ENCODE assay signal across 6 cellular contexts in genomic region chr17:75110307-75110937, GRCh38. TPM values are rescaled to one million over a fixed set of nuclear protein-coding genes. Genes with fewer than 3 reads are reported as not detected.
DNase-seq lines count a peak whose midpoint lies in the region; ATAC-seq and TF ChIP-seq lines count a peak whose summit lies in the region.

No MANE protein-coding gene starts in this region.

- TF ChIP-seq EP300 in esophagus muscularis mucosa (IDR thresholded peaks at IDR 0.05), result no peak

- H3K27ac ChIP-seq in 22Rv1, result peak overlapping the region; percentile 56
- H3K27ac ChIP-seq in esophagus muscularis mucosa (replicated peaks in 1 of 4), result peak overlapping the region; percentile 67 to 81 (median 74)

- peak overlapping the region; percentile 67 for H3K27ac Mint-ChIP-seq in stimulated activated naive B cell treated with anti-CD40 and anti-IgM and Interleukin-4, amounts not matched to agents 10 μg/mL and 1 μg/mL and 100 μg/mL, for 72 hours

- intact Hi-C loops in esophagus muscularis mucosa (cut with DNase I), result no loop called here

- no peaks in the 10 kb centered on the region for H3K27me3 ChIP-seq in esophagus muscularis mucosa

- no peak for TF ChIP-seq CTCF in 22Rv1 (IDR thresholded peaks at IDR 0.05)
- TF ChIP-seq CTCF in esophagus muscularis mucosa (IDR thresholded peaks at IDR 0.05), result no peak

- peaks cover 28 to 48% of the 10 kb centered on the region in 2 donors for H3K4me1 Mint-ChIP-seq in stimulated activated naive B cell treated with anti-CD40 and anti-IgM and Interleukin-4, amounts not matched to agents 10 μg/mL and 1 μg/mL and 100 μg/mL, for 72 hours

- no peak for ATAC-seq in stimulated activated naive B cell treated with anti-CD40 and anti-IgM and Interleukin-4, amounts not matched to agents 10 μg/mL and 1 μg/mL and 100 μg/mL, for 72 hours (replicated peaks)
- ATAC-seq in GM19324 (IDR thresholded peaks at IDR 0.05; ENCODE audit: low FRiP score, unreplicated experiment), result no peak

- no peak for TF ChIP-seq POLR2A in esophagus muscularis mucosa (IDR thresholded peaks at IDR 0.05; ENCODE audit: low read depth)

- peaks cover 16 to 21% of the 10 kb centered on the region in 2 donors for H3K36me3 Mint-ChIP-seq in stimulated activated naive B cell treated with anti-CD40 and anti-IgM and Interleukin-4, amounts not matched to agents 10 μg/mL and 1 μg/mL and 100 μg/mL, for 72 hours

- peaks cover 2 to 6% of the 10 kb centered on the region in 2 donors for H3K9me3 Mint-ChIP-seq in stimulated activated naive B cell treated with anti-CD40 and anti-IgM and Interleukin-4, amounts not matched to agents 10 μg/mL and 1 μg/mL and 100 μg/mL, for 72 hours

- H3K4me1 ChIP-seq in esophagus muscularis mucosa, result peaks cover 32 to 55% (median 44%) of the 10 kb centered on the region in 4 donors

- H3K4me3 Mint-ChIP-seq in stimulated activated naive B cell treated with anti-CD40 and anti-IgM and Interleukin-4, amounts not matched to agents 10 μg/mL and 1 μg/mL and 100 μg/mL, for 72 hours, result peak overlapping the region; percentile 85 to 92

- no peaks in the 10 kb centered on the region for H3K9me3 ChIP-seq in esophagus muscularis mucosa

- peak overlapping the region; percentile 74 to 93 (median 83) for H3K4me3 ChIP-seq in esophagus muscularis mucosa

- DNase-seq in NCI-H2227 (lab: John Stamatoyannopoulos, UW; ENCODE audit: unreplicated experiment), result peak; percentile 32
- no peak for DNase-seq in esophagus muscularis mucosa (ENCODE audit: extremely low spot score)
- DNase-seq in stimulated activated naive B cell treated with anti-CD40 and anti-IgM and Interleukin-4, amounts not matched to agents 10 μg/mL and 1 μg/mL and 100 μg/mL, for 72 hours, result no peak
- DNase-seq in G401 (ENCODE audit: low spot score), result no peak

- H3K27me3 Mint-ChIP-seq in stimulated activated naive B cell treated with anti-CD40 and anti-IgM and Interleukin-4, amounts not matched to agents 10 μg/mL and 1 μg/mL and 100 μg/mL, for 72 hours, result peaks cover 4 to 9% of the 10 kb centered on the region in 2 donors

- H3K36me3 ChIP-seq in esophagus muscularis mucosa, result no peaks in the 10 kb centered on the region

- 48% methylated on average over 18 of the region's 34 CpGs for WGBS in esophagus muscularis mucosa

- in situ Hi-C loops in G401 (cut with HindIII; ENCODE audit: low sequenced_read_pairs), result no loop called here

RNA-seq across cellular contexts. Expression of gene ARMC7, which starts 0.7 kb away (rescaled TPM):
- total RNA-seq in esophagus muscularis mucosa, result 10 to 100 TPM in 1 of 4 donors, 1 to 10 TPM in 3; 3.5 to 10.3 (median 6.7) TPM
- 10.5 and 13.6 TPM in 2 replicates for total RNA-seq in G401 (2014; rRNA removed; shearing (Covaris generic))

RNA-seq across cellular contexts. Expression of gene NT5C, which starts 21.1 kb away (rescaled TPM):
- total RNA-seq in esophagus muscularis mucosa, result 10 to 100 TPM; 70.6 to 98.7 (median 75.1) TPM
- total RNA-seq in G401 (2014; rRNA removed; shearing (Covaris generic)), result 104 and 142 TPM in 2 replicates

RNA-seq across cellular contexts. Expression of gene SLC16A5, which starts 22.7 kb away (rescaled TPM):
- 1 to 10 TPM; 3.8 to 9.7 (median 7.6) TPM for total RNA-seq in esophagus muscularis mucosa
- total RNA-seq in G401 (2014; rRNA removed; shearing (Covaris generic)), result 11.0 and 25.5 TPM in 2 replicates

RNA-seq across cellular contexts. Expression of gene JPT1, which starts 43.9 kb away (rescaled TPM):
- 10 to 100 TPM in 3 of 4 donors, 1 to 10 TPM in 1; 5.4 to 24.2 (median 18.4) TPM for total RNA-seq in esophagus muscularis mucosa
- 199 and 235 TPM in 2 replicates for total RNA-seq in G401 (2014; rRNA removed; shearing (Covaris generic))
